1 cellular context compared by ENCODE assay signal in genomic region chr6:157981395-157982296, GRCh38.
TF ChIP-seq lines count a peak whose summit lies in the region.

Gene SYNJ2 (plus strand): TSS chr6:157981863. CDS start chr6:157981962, 99 bp downstream.

TF ChIP-seq in HepG2, 621 proteins besides CTCF, POLR2A, EP300 and RAD21 (continued from another document and continues in another):
- TF ChIP-seq CENPBD1 (CRISPR knock-in tag; IDR thresholded peaks at IDR 0.05; ENCODE audit: borderline replicate concordance, low read depth) = no peak
- TF ChIP-seq TBP (CRISPR knock-in tag; IDR thresholded peaks at IDR 0.05) = no peak
- TF ChIP-seq CREBL2 (CRISPR knock-in tag; IDR thresholded peaks at IDR 0.05; ENCODE audit: borderline replicate concordance) = 0 out of 2 replicates have a peak, but pooled peaks have one; percentile 59
- no peak for TF ChIP-seq ZNF775 (CRISPR knock-in tag; IDR thresholded peaks at IDR 0.05; ENCODE audit: borderline replicate concordance)
- TF ChIP-seq ZFP41 (CRISPR knock-in tag; IDR thresholded peaks at IDR 0.05; ENCODE audit: borderline replicate concordance) = 0 out of 2 replicates have a peak, but pooled peaks have one; percentile 48
- peak; percentile 93 for TF ChIP-seq KDM3A (CRISPR knock-in tag; IDR thresholded peaks at IDR 0.05; ENCODE audit: low read depth)
- peak; percentile 20; the same call in 1 of the 2 replicates for TF ChIP-seq FOXO1 (CRISPR knock-in tag; IDR thresholded peaks at IDR 0.05)
- no peak for TF ChIP-seq BCLAF1 (IDR thresholded peaks at IDR 0.05)
- no peak for TF ChIP-seq FLYWCH1 (CRISPR knock-in tag; IDR thresholded peaks at IDR 0.05)
- peak; percentile 26; the same call in 1 of the 2 replicates for TF ChIP-seq SNAI1 (CRISPR knock-in tag; IDR thresholded peaks at IDR 0.05; ENCODE audit: borderline replicate concordance)
- TF ChIP-seq ZNF558 (CRISPR knock-in tag; IDR thresholded peaks at IDR 0.05; ENCODE audit: borderline replicate concordance) = peak; percentile 72; the same call in 1 of the 2 replicates
- peak; percentile 87 for TF ChIP-seq ZNF317 (CRISPR knock-in tag; IDR thresholded peaks at IDR 0.05)
- TF ChIP-seq ZNF224 (CRISPR knock-in tag; IDR thresholded peaks at IDR 0.05) = no peak
- TF ChIP-seq RNF2 (conservative IDR thresholded peaks at IDR 0.05; ENCODE audit: low read depth) = peak; percentile 49
- TF ChIP-seq PREB (CRISPR knock-in tag; IDR thresholded peaks at IDR 0.05) = no peak
- no peak for TF ChIP-seq IKZF1 (IDR thresholded peaks at IDR 0.05)
- TF ChIP-seq FIP1L1 (IDR thresholded peaks at IDR 0.05; ENCODE audit: borderline replicate concordance, insufficient read depth, low read depth, low read length) = no peak
- no peak for TF ChIP-seq GTF3A (CRISPR knock-in tag; conservative IDR thresholded peaks at IDR 0.05)
- peak; percentile 39 for TF ChIP-seq ZBTB10 (CRISPR knock-in tag; IDR thresholded peaks at IDR 0.05; ENCODE audit: borderline replicate concordance)
- TF ChIP-seq ZSCAN22 (CRISPR knock-in tag; IDR thresholded peaks at IDR 0.05) = 0 out of 2 replicates have a peak, but pooled peaks have one; percentile 19
- no peak for TF ChIP-seq ZNF10 (CRISPR knock-in tag; IDR thresholded peaks at IDR 0.05; ENCODE audit: borderline replicate concordance, low read depth)
- TF ChIP-seq GPBP1L1 (CRISPR knock-in tag; IDR thresholded peaks at IDR 0.05) = no peak
- peak; percentile 92 for TF ChIP-seq ZNF687 (CRISPR knock-in tag; IDR thresholded peaks at IDR 0.05)
- TF ChIP-seq KAT8 (CRISPR knock-in tag; IDR thresholded peaks at IDR 0.05) = 0 out of 2 replicates have a peak, but pooled peaks have one; percentile 27
- TF ChIP-seq ATAD3A (CRISPR knock-in tag; IDR thresholded peaks at IDR 0.05) = no peak
- peak; percentile 68; the same call in 1 of the 2 replicates for TF ChIP-seq ZNF235 (CRISPR knock-in tag; IDR thresholded peaks at IDR 0.05; ENCODE audit: borderline replicate concordance)
- no peak; the same call in 1 of the 2 replicates for TF ChIP-seq ZNF460 (CRISPR knock-in tag; IDR thresholded peaks at IDR 0.05; ENCODE audit: borderline replicate concordance)
- TF ChIP-seq TCF12 (IDR thresholded peaks at IDR 0.05) = no peak
- TF ChIP-seq TCF12 (CRISPR knock-in tag; IDR thresholded peaks at IDR 0.05) = peak; percentile 90; the same call in 1 of the 2 replicates
- no peak; the same call in none of the 2 replicates for TF ChIP-seq DMAP1 (CRISPR knock-in tag; IDR thresholded peaks at IDR 0.05)
- TF ChIP-seq ZSCAN5A (CRISPR knock-in tag; IDR thresholded peaks at IDR 0.05; ENCODE audit: borderline replicate concordance) = peak; percentile 30; the same call in 1 of the 2 replicates
- TF ChIP-seq BRD4 (CRISPR knock-in tag; IDR thresholded peaks at IDR 0.05) = 0 out of 2 replicates have a peak, but pooled peaks have one; percentile 16
- TF ChIP-seq HMGXB4 (CRISPR knock-in tag; IDR thresholded peaks at IDR 0.05; ENCODE audit: borderline replicate concordance in 1 of 2, low read depth in 1 of 2) = peak; percentile 60 to 75; a peak in 3 of 4 replicates
- peak; percentile 53 for TF ChIP-seq ZMYM4 (CRISPR knock-in tag; IDR thresholded peaks at IDR 0.05)
- TF ChIP-seq ZNF513 (CRISPR knock-in tag; conservative IDR thresholded peaks at IDR 0.05) = 0 out of 2 replicates have a peak, but pooled peaks have one; percentile 13
- no peak for TF ChIP-seq PPARG (CRISPR knock-in tag; conservative IDR thresholded peaks at IDR 0.05)
- TF ChIP-seq ZNF660 (CRISPR knock-in tag; IDR thresholded peaks at IDR 0.05; ENCODE audit: borderline replicate concordance, low read depth) = no peak
- no peak for TF ChIP-seq NKX3-1 (CRISPR knock-in tag; IDR thresholded peaks at IDR 0.05)
- TF ChIP-seq SKIL (CRISPR knock-in tag; IDR thresholded peaks at IDR 0.05; ENCODE audit: borderline replicate concordance) = peak; percentile 44; the same call in 1 of the 2 replicates
